Comparison of ENCODE assay signal across 1 cellular context in the genomic region with DNA sequence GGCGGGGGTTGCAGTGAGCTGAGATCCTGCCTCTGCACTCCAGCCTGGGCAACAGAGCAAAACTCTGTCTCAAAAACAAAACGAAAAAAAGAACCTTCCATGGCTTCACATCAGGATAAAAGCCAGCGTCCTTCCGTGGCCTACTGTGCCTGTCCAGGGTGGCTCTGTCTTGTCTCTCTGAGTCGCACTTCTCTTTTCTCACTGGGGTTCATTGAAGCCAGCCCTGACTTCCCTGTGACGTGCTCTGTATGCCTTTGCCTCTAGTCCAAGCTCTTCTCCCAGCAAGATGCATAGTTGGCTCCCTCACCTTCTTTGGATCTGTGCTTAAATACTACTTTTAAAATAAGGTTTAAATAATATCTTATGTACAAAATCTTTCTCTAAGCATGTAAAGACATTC.
TF ChIP-seq lines count a peak whose summit lies in the region.

No MANE protein-coding gene starts in this region.

TF ChIP-seq in IMR-90, 13 proteins besides CTCF, POLR2A, EP300 and RAD21 (continued from another document):
- TF ChIP-seq CEBPB (IDR thresholded peaks at IDR 0.05; ENCODE audit: low read depth, low read length), result no peak
- TF ChIP-seq FOS (IDR thresholded peaks at IDR 0.05; ENCODE audit: low read depth, low read length), result no peak
